In genomic region chr22:22771696-22772377, GRCh38 we compare ENCODE assay signal across 16 cellular contexts.
DNase-seq lines count a peak whose midpoint lies in the region; ATAC-seq and TF ChIP-seq lines count a peak whose summit lies in the region.
"Had no signal": no experiment of that assay in that cellular context is flagged by ENCODE, and none has a peak within 500 bp of the region (broad histone marks: within the 10 kb centered on the region; RNA-seq: fewer than 3 reads in every experiment).

No MANE protein-coding gene starts in this region.

- H3K9me3 ChIP-seq in Caco-2 = no peaks in the 10 kb centered on the region
- H3K9me3 ChIP-seq in Karpas-422 (ENCODE audit: low read length) = no peaks in the 10 kb centered on the region
- H3K9me3 ChIP-seq: BE2C, MG63, SK-N-SH had no signal

- H3K36me3 Mint-ChIP-seq in Caco-2 (ENCODE audit: insufficient read depth, unreplicated experiment) = no peaks in the 10 kb centered on the region
- H3K36me3 Mint-ChIP-seq in effector memory CD8-positive, alpha-beta T cell (ENCODE audit: insufficient read depth) = peaks cover 5% of the 10 kb centered on the region
- no peaks in the 10 kb centered on the region for H3K36me3 Mint-ChIP-seq in stimulated activated memory B cell treated with anti-CD40 and anti-IgM and Interleukin-4, amounts not matched to agents 10 μg/mL and 1 μg/mL and 100 μg/mL, for 72 hours

- POLR2A ChIA-PET in Caco-2 (lab: Charles Lee) = no interaction called here

- H3K4me1 Mint-ChIP-seq in Caco-2 (ENCODE audit: low read depth, unreplicated experiment) = no peaks in the 10 kb centered on the region
- H3K4me1 Mint-ChIP-seq in effector memory CD8-positive, alpha-beta T cell (ENCODE audit: low read depth in 2 of 2) = peaks cover 58 to 75% of the 10 kb centered on the region in 2 donors
- H3K4me1 Mint-ChIP-seq in stimulated activated memory B cell treated with anti-CD40 and anti-IgM and Interleukin-4, amounts not matched to agents 10 μg/mL and 1 μg/mL and 100 μg/mL, for 72 hours = peaks cover 44% of the 10 kb centered on the region
- H3K4me1 Mint-ChIP-seq: GM23338 had no signal

- peak overlapping the region; percentile 45 for H3K27ac Mint-ChIP-seq in Caco-2 (ENCODE audit: unreplicated experiment)
- H3K27ac Mint-ChIP-seq in effector memory CD8-positive, alpha-beta T cell = peak overlapping the region; percentile 81 to 94
- H3K27ac Mint-ChIP-seq in stimulated activated memory B cell treated with anti-CD40 and anti-IgM and Interleukin-4, amounts not matched to agents 10 μg/mL and 1 μg/mL and 100 μg/mL, for 72 hours = peak overlapping the region; percentile 19
- H3K27ac Mint-ChIP-seq: GM23338 had no signal

- DNase-seq in Caco-2 (no peak), Karpas-422 (no peak), EL (no peak), GOT3 (lab: John Stamatoyannopoulos, UW) (no peak)
- DNase-seq in effector memory CD8-positive, alpha-beta T cell = no peak
- DNase-seq: BE2C, MG63, NCI-H1105, NCI-H187, NCI-H446, NCI-H748 treated with DMSO at 0.1 percent for 48 hours, SK-N-SH had no signal

- BruUV-seq in Caco-2 (replicated peaks; lab: Mats Ljungman, UMichigan) = no TSS peak

- H3K4me3 Mint-ChIP-seq in Caco-2 (ENCODE audit: unreplicated experiment) = no peak overlapping the region
- no peak overlapping the region for H3K4me3 Mint-ChIP-seq in effector memory CD8-positive, alpha-beta T cell
- no peak overlapping the region for H3K4me3 Mint-ChIP-seq in stimulated activated memory B cell treated with anti-CD40 and anti-IgM and Interleukin-4, amounts not matched to agents 10 μg/mL and 1 μg/mL and 100 μg/mL, for 72 hours
- H3K4me3 Mint-ChIP-seq: GM23338 had no signal

- intact Hi-C loops in Caco-2 (cut with micrococcal nuclease; ENCODE audit: unreplicated experiment) = no loop called here

- H3K27me3 Mint-ChIP-seq in Caco-2 (ENCODE audit: insufficient read depth, unreplicated experiment) = peaks cover 3% of the 10 kb centered on the region
- no peaks in the 10 kb centered on the region for H3K27me3 Mint-ChIP-seq in effector memory CD8-positive, alpha-beta T cell
- peaks cover 21% of the 10 kb centered on the region for H3K27me3 Mint-ChIP-seq in stimulated activated memory B cell treated with anti-CD40 and anti-IgM and Interleukin-4, amounts not matched to agents 10 μg/mL and 1 μg/mL and 100 μg/mL, for 72 hours

- H3K36me3 ChIP-seq in Caco-2 (ENCODE audit: control insufficient read depth, insufficient read depth, low read length) = no peaks in the 10 kb centered on the region
- no peaks in the 10 kb centered on the region for H3K36me3 ChIP-seq in Karpas-422 (ENCODE audit: insufficient read depth, low read length)
- H3K36me3 ChIP-seq: BE2C, MG63 had no signal

- no peaks in the 10 kb centered on the region for H3K9me3 Mint-ChIP-seq in Caco-2 (ENCODE audit: unreplicated experiment)
- H3K9me3 Mint-ChIP-seq in effector memory CD8-positive, alpha-beta T cell = no peaks in the 10 kb centered on the region
- H3K9me3 Mint-ChIP-seq in stimulated activated memory B cell treated with anti-CD40 and anti-IgM and Interleukin-4, amounts not matched to agents 10 μg/mL and 1 μg/mL and 100 μg/mL, for 72 hours = no peaks in the 10 kb centered on the region
- H3K9me3 Mint-ChIP-seq: GM23338 had no signal

- CTCF ChIA-PET in Caco-2 (lab: Charles Lee) = interaction anchor here (0.6 to 3.0 kb wide), 6 partner anchors 15 to 917 kb away, joined by 3 to 22 read pairs (median 4); no protein-coding TSS in a partner anchor

- H3K27ac ChIP-seq in Karpas-422 (ENCODE audit: low read length) = no peak overlapping the region
- H3K27ac ChIP-seq: KMS-11 had no signal

- H3K27me3 ChIP-seq in Caco-2 (replicated peaks; ENCODE audit: control insufficient read depth, insufficient read depth, low read length) = no peaks in the 10 kb centered on the region
- no peaks in the 10 kb centered on the region for H3K27me3 ChIP-seq in Karpas-422 (ENCODE audit: low read length)
- H3K27me3 ChIP-seq: MG63 had no signal

- no peaks in the 10 kb centered on the region for H4K20me1 ChIP-seq in Karpas-422 (ENCODE audit: insufficient read depth, low read depth, low read length)

- no peak overlapping the region for H3K4me2 ChIP-seq in Karpas-422 (ENCODE audit: low read depth, low read length, poor library complexity, severe bottlenecking)
- H3K4me2 ChIP-seq: GM23338, KMS-11, SK-N-SH had no signal

- H3K9me2 ChIP-seq in Karpas-422 (replicated peaks; ENCODE audit: insufficient read depth, low read length) = no peaks in the 10 kb centered on the region
- H3K9me2 ChIP-seq: SK-N-SH had no signal

- H3K9ac ChIP-seq in Karpas-422 (ENCODE audit: low read length) = 0 out of 2 replicates have a peak overlapping the region, but pooled peaks have one; percentile 18
- H3K9ac ChIP-seq: KMS-11, SK-N-SH had no signal

- TF ChIP-seq CTCF in Caco-2 (IDR thresholded peaks at IDR 0.05; ENCODE audit: insufficient read depth in 1 of 2, low read depth in 1 of 2, low read length in 1 of 2, severe bottlenecking in 1 of 2, unreplicated experiment in 1 of 2) = no peak

- H3K79me2 ChIP-seq in Karpas-422 (ENCODE audit: low read length) = no peaks in the 10 kb centered on the region

- ATAC-seq in effector memory CD8-positive, alpha-beta T cell (replicated peaks) = no peak
- ATAC-seq in stimulated activated memory B cell treated with anti-CD40 and anti-IgM and Interleukin-4, amounts not matched to agents 10 μg/mL and 1 μg/mL and 100 μg/mL, for 72 hours = no peak
- no peak for ATAC-seq in GM18502 (IDR thresholded peaks at IDR 0.05; ENCODE audit: poor library complexity, unreplicated experiment)

- H3K4me3 ChIP-seq in Caco-2 (ENCODE audit: low read depth, low read length) (no peak overlapping the region), Karpas-422 (ENCODE audit: low read length) (no peak overlapping the region)
- H3K4me3 ChIP-seq: GM23338, MG63 had no signal

- no peak overlapping the region for H2AFZ ChIP-seq in Karpas-422 (ENCODE audit: low read length)
- H2AFZ ChIP-seq: GM23338 had no signal

- H3K4me1 ChIP-seq in Caco-2 (no peaks in the 10 kb centered on the region), Karpas-422 (ENCODE audit: low read length) (peaks cover 35% of the 10 kb centered on the region)
- H3K4me1 ChIP-seq: BE2C had no signal

Comparison
In these comparisons a context has a peak if more than half of its experiments do, and no peak if none do; other contexts are left out.
1. H3K27ac Mint-ChIP-seq: peak in every context shown above with its lines; median percentile 88 in effector memory CD8-positive, alpha-beta T cell; 45 in Caco-2; 19 in stimulated activated memory B cell treated with anti-CD40 and anti-IgM and Interleukin-4, amounts not matched to agents 10 μg/mL and 1 μg/mL and 100 μg/mL, for 72 hours.